ENCODE assay signal across 1 cellular context in the genomic region with DNA sequence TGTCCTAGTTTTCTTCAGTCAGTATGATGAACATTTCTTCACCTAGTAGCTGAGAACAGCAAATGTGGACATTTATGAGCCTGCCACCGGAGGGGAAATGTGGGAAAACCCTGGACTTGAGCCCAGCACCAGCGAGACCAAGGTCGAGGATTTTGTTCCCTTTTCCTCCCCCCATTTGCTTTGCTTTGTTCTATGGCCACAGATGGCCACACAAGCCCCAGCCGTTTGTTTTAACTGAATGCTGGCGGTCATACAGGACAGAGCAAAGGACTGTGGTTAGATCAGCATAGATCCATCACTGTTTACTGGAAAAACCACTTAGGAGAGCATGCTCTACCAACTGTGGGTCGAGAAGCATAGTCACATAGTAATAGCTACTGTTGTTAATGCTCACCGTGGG.
A peak's percentile ranks its signal among the peaks of the same experiment; 100 is the strongest.
TF ChIP-seq lines count a peak whose summit lies in the region.

No MANE protein-coding gene starts in this region.

TF ChIP-seq in HepG2, 621 proteins besides CTCF, POLR2A, EP300 and RAD21 (continued from another document):
- TF ChIP-seq, protein P1, sequence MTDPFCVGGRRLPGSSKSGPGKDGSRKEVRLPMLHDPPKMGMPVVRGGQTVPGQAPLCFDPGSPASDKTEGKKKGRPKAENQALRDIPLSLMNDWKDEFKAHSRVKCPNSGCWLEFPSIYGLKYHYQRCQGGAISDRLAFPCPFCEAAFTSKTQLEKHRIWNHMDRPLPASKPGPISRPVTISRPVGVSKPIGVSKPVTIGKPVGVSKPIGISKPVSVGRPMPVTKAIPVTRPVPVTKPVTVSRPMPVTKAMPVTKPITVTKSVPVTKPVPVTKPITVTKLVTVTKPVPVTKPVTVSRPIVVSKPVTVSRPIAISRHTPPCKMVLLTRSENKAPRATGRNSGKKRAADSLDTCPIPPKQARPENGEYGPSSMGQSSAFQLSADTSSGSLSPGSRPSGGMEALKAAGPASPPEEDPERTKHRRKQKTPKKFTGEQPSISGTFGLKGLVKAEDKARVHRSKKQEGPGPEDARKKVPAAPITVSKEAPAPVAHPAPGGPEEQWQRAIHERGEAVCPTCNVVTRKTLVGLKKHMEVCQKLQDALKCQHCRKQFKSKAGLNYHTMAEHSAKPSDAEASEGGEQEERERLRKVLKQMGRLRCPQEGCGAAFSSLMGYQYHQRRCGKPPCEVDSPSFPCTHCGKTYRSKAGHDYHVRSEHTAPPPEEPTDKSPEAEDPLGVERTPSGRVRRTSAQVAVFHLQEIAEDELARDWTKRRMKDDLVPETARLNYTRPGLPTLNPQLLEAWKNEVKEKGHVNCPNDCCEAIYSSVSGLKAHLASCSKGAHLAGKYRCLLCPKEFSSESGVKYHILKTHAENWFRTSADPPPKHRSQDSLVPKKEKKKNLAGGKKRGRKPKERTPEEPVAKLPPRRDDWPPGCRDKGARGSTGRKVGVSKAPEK (CRISPR knock-in tag; IDR thresholded peaks at IDR 0.05; ENCODE audit: borderline replicate concordance): no peak
- TF ChIP-seq ARID2 (CRISPR knock-in tag; IDR thresholded peaks at IDR 0.05; ENCODE audit: borderline replicate concordance) (no peak), NCOA2 (CRISPR knock-in tag; IDR thresholded peaks at IDR 0.05) (peak; percentile 55; the same call in 1 of the 2 replicates), RCOR2 (CRISPR knock-in tag; IDR thresholded peaks at IDR 0.05) (0 out of 2 replicates have a peak, but pooled peaks have one; percentile 17), MED1 (CRISPR knock-in tag; IDR thresholded peaks at IDR 0.05) (peak; percentile 49; the same call in 1 of the 2 replicates), ZBTB38 (CRISPR knock-in tag; IDR thresholded peaks at IDR 0.05) (peak; percentile 17; the same call in 1 of the 2 replicates), KAT8 (CRISPR knock-in tag; IDR thresholded peaks at IDR 0.05) (0 out of 2 replicates have a peak, but pooled peaks have one; percentile 17), MTA1 (CRISPR knock-in tag; IDR thresholded peaks at IDR 0.05; ENCODE audit: borderline replicate concordance) (peak; percentile 33; the same call in 1 of the 2 replicates), SOX5 (CRISPR knock-in tag; IDR thresholded peaks at IDR 0.05; ENCODE audit: borderline replicate concordance) (peak; percentile 97), NPAS2 (CRISPR knock-in tag; IDR thresholded peaks at IDR 0.05; ENCODE audit: borderline replicate concordance) (no peak), ZNF780A (CRISPR knock-in tag; IDR thresholded peaks at IDR 0.05) (no peak), ETV5 (CRISPR knock-in tag; IDR thresholded peaks at IDR 0.05; ENCODE audit: borderline replicate concordance) (peak; percentile 53; the same call in 1 of the 2 replicates), KLF9 (CRISPR knock-in tag; IDR thresholded peaks at IDR 0.05; ENCODE audit: low read depth) (no peak)
- TF ChIP-seq, protein P2, sequence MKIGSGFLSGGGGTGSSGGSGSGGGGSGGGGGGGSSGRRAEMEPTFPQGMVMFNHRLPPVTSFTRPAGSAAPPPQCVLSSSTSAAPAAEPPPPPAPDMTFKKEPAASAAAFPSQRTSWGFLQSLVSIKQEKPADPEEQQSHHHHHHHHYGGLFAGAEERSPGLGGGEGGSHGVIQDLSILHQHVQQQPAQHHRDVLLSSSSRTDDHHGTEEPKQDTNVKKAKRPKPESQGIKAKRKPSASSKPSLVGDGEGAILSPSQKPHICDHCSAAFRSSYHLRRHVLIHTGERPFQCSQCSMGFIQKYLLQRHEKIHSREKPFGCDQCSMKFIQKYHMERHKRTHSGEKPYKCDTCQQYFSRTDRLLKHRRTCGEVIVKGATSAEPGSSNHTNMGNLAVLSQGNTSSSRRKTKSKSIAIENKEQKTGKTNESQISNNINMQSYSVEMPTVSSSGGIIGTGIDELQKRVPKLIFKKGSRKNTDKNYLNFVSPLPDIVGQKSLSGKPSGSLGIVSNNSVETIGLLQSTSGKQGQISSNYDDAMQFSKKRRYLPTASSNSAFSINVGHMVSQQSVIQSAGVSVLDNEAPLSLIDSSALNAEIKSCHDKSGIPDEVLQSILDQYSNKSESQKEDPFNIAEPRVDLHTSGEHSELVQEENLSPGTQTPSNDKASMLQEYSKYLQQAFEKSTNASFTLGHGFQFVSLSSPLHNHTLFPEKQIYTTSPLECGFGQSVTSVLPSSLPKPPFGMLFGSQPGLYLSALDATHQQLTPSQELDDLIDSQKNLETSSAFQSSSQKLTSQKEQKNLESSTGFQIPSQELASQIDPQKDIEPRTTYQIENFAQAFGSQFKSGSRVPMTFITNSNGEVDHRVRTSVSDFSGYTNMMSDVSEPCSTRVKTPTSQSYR (CRISPR knock-in tag; IDR thresholded peaks at IDR 0.05; ENCODE audit: borderline replicate concordance): peak; percentile 79; the same call in 1 of the 2 replicates
- TF ChIP-seq, protein P3, sequence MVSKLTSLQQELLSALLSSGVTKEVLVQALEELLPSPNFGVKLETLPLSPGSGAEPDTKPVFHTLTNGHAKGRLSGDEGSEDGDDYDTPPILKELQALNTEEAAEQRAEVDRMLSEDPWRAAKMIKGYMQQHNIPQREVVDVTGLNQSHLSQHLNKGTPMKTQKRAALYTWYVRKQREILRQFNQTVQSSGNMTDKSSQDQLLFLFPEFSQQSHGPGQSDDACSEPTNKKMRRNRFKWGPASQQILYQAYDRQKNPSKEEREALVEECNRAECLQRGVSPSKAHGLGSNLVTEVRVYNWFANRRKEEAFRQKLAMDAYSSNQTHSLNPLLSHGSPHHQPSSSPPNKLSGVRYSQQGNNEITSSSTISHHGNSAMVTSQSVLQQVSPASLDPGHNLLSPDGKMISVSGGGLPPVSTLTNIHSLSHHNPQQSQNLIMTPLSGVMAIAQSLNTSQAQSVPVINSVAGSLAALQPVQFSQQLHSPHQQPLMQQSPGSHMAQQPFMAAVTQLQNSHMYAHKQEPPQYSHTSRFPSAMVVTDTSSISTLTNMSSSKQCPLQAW (CRISPR knock-in tag; IDR thresholded peaks at IDR 0.05): 0 out of 2 replicates have a peak, but pooled peaks have one; percentile 53
- TF ChIP-seq, protein P4, sequence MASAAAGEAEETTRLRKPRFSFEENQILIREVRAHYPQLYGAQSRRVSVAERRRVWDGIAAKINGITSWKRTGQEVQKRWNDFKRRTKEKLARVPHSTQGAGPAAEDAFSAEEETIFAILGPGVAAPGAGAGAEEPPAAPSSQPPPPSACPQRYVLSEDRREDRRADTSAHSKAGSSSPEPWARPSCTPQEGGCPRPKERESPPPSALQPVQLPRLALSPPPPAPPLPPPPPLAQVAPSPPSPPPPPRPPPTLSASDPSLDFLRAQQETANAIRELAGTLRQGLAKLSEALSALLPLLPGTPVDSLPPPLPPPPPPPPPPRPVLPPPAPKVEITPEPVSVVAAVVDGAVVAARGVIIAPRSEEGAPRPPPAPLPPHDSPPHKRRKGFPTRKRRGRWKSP (CRISPR knock-in tag; IDR thresholded peaks at IDR 0.05): 0 out of 2 replicates have a peak, but pooled peaks have one; percentile 27
